Comparison of ENCODE assay signal across 21 cellular contexts in the genomic region with DNA sequence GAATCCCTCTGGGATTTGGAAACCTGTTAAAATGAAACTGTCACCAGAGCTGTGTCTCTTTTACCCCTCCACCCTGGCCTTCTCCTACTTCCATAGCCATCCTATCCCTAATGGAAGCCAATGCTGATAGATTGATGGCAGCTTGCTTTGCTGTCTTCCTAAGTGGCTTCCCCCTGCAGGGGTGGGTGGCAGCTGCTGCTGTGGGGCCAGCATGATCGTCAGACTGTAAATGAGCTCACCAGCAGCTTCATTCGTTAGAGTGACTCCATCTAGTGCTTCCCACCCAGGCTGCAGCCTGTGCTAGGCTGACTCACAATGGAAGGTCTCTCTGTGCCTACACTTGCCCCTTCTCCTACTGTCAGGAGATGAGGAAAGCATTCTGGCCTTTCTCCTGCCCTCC.
A peak's percentile ranks its signal among the peaks of the same experiment; 100 is the strongest.
DNase-seq lines count a peak whose midpoint lies in the region; ATAC-seq and TF ChIP-seq lines count a peak whose summit lies in the region.
"Had no signal": no experiment of that assay in that cellular context is flagged by ENCODE, and none has a peak within 500 bp of the region (broad histone marks: within the 10 kb centered on the region; RNA-seq: fewer than 3 reads in every experiment).

No MANE protein-coding gene starts in this region.

- intact Hi-C loops in sciatic nerve (cut with DNase I) = no loop called here

- H3K9me3 ChIP-seq in HEK293 (ENCODE audit: control insufficient read depth, insufficient read depth, low read depth, low read length) = no peaks in the 10 kb centered on the region
- H3K9me3 ChIP-seq: mucosa of descending colon had no signal

- no peaks in the 10 kb centered on the region for H3K36me3 Mint-ChIP-seq in glutamatergic neuron (ENCODE audit: unreplicated experiment)

- ATAC-seq in sciatic nerve (no peak), HG02840 (IDR thresholded peaks at IDR 0.05; ENCODE audit: low FRiP score, unreplicated experiment) (no peak), GM18505 (IDR thresholded peaks at IDR 0.05; ENCODE audit: unreplicated experiment) (no peak)
- ATAC-seq: mucosa of descending colon had no signal

- H3K4me1 Mint-ChIP-seq in glutamatergic neuron (ENCODE audit: low read depth, unreplicated experiment) = peaks cover 59% of the 10 kb centered on the region

- peaks cover 9% of the 10 kb centered on the region for H3K4me1 ChIP-seq in HEK293 (ENCODE audit: control insufficient read depth, insufficient read depth, low read length)

- H3K27me3 Mint-ChIP-seq in glutamatergic neuron (ENCODE audit: unreplicated experiment) = peaks cover 24% of the 10 kb centered on the region

- TF ChIP-seq CTCF in HEK293 (tag by site-specific recombination; IDR thresholded peaks at IDR 0.05) (0 out of 2 replicates have a peak, but pooled peaks have one; percentile 9), glutamatergic neuron (IDR thresholded peaks at IDR 0.05; ENCODE audit: partially characterized antibody, unreplicated experiment) (no peak)

- H3K9me3 Mint-ChIP-seq in glutamatergic neuron (ENCODE audit: unreplicated experiment) = peaks cover 16% of the 10 kb centered on the region

- CTCF ChIA-PET in HEK293 (lab: Yijun Ruan, JAX) = interaction anchor here (0.8 to 1.3 kb wide), 2 partner anchors 38 to 245 kb away, joined by 3 read pairs; no protein-coding TSS in a partner anchor

- POLR2A ChIA-PET in HEK293 (lab: Yijun Ruan, JAX) = no interaction called here

- peak overlapping the region; percentile 98 for H3K27ac Mint-ChIP-seq in glutamatergic neuron (ENCODE audit: unreplicated experiment)

- H3K36me3 ChIP-seq in HEK293 (ENCODE audit: control insufficient read depth in 2 of 2, insufficient read depth in 1 of 2, low read length in 2 of 2) = no peaks in the 10 kb centered on the region

- no peak overlapping the region; the same call in 1 of the 2 replicates for H3K27ac ChIP-seq in HEK293 (ENCODE audit: extremely low read depth, low read depth, low read length)
- H3K27ac ChIP-seq: hepatocyte, SK-N-MC had no signal

- H3K4me3 ChIP-seq in HEK293 (ENCODE audit: low read depth, low read length) = no peak overlapping the region
- H3K4me3 ChIP-seq: hepatocyte, mucosa of descending colon, SK-N-MC had no signal

- DNase-seq in COR-L47 (lab: John Stamatoyannopoulos, UW) (peak; percentile 70), NCI-H69 (lab: John Stamatoyannopoulos, UW) (peak; percentile 94), glutamatergic neuron (peak; percentile 83), sciatic nerve (ENCODE audit: low spot score) (no peak)
- DNase-seq in stimulated activated CD4-positive, alpha-beta T cell treated with anti-CD3 and anti-CD28 coated beads, Interleukin-4, amount 100 ng/mL, for 1 hour = no peak
- DNase-seq: activated CD4-positive, alpha-beta T cell treated with anti-CD3 and anti-CD28 coated beads for 4 hours; activated effector memory CD4-positive, alpha-beta T cell treated with Interleukin-2 at 50 U/mL for 16 hours; amniotic stem cell; effector CD8-positive, alpha-beta T cell; IMR-90; MM.1S; mucosa of descending colon; NCI-H510A; occipital lobe; stimulated activated CD4-positive, alpha-beta T cell treated with anti-CD3 and anti-CD28 coated beads, Interleukin-4, amount 100 ng/mL, for 24 hours; T1000 had no signal

- TF ChIP-seq POLR2A in GM18505 (IDR thresholded peaks at IDR 0.05; ENCODE audit: borderline replicate concordance, extremely low read depth, insufficient read depth, insufficient read length) = no peak

- no peak overlapping the region for H3K4me3 Mint-ChIP-seq in glutamatergic neuron (ENCODE audit: unreplicated experiment)

TF ChIP-seq in HEK293, 187 proteins besides CTCF, POLR2A, EP300 and RAD21 (continues in another document):
- TF ChIP-seq ZFHX2 (tag by site-specific recombination; conservative IDR thresholded peaks at IDR 0.05) (peak; percentile 50), ZFP69B (tag by site-specific recombination; IDR thresholded peaks at IDR 0.05) (peak; percentile 87), ZNF514 (tag by site-specific recombination; IDR thresholded peaks at IDR 0.05) (no peak), HOXA7 (CRISPR knock-in tag; IDR thresholded peaks at IDR 0.05; ENCODE audit: borderline replicate concordance) (no peak), ZNF146 (tag by site-specific recombination; IDR thresholded peaks at IDR 0.05) (no peak), ZNF426 (tag by site-specific recombination; IDR thresholded peaks at IDR 0.05) (no peak), ZNF16 (tag by site-specific recombination; IDR thresholded peaks at IDR 0.05; ENCODE audit: low read depth) (no peak), REPIN1 (tag by site-specific recombination; IDR thresholded peaks at IDR 0.05; ENCODE audit: low read depth) (no peak), GLIS1 (tag by site-specific recombination; IDR thresholded peaks at IDR 0.05) (peak; percentile 66), ZBTB48 (tag by site-specific recombination; IDR thresholded peaks at IDR 0.05) (no peak), ZNF350 (tag by site-specific recombination; IDR thresholded peaks at IDR 0.05) (no peak), ZNF174 (tag by site-specific recombination; IDR thresholded peaks at IDR 0.05) (no peak), MEIS1 (CRISPR knock-in tag; IDR thresholded peaks at IDR 0.05; ENCODE audit: borderline replicate concordance) (no peak)
- TF ChIP-seq, protein P1, sequence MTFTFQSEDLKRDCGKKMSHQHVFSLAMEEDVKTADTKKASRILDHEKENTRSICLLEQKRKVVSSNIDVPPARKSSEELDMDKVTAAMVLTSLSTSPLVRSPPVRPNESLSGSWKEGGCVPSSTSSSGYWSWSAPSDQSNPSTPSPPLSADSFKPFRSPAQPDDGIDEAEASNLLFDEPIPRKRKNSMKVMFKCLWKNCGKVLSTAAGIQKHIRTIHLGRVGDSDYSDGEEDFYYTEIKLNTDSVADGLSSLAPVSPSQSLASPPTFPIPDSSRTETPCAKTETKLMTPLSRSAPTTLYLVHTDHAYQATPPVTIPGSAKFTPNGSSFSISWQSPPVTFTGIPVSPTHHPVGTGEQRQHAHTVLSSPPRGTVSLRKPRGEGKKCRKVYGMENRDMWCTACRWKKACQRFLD (tag by site-specific recombination; IDR thresholded peaks at IDR 0.05) = no peak
- TF ChIP-seq, protein P2, sequence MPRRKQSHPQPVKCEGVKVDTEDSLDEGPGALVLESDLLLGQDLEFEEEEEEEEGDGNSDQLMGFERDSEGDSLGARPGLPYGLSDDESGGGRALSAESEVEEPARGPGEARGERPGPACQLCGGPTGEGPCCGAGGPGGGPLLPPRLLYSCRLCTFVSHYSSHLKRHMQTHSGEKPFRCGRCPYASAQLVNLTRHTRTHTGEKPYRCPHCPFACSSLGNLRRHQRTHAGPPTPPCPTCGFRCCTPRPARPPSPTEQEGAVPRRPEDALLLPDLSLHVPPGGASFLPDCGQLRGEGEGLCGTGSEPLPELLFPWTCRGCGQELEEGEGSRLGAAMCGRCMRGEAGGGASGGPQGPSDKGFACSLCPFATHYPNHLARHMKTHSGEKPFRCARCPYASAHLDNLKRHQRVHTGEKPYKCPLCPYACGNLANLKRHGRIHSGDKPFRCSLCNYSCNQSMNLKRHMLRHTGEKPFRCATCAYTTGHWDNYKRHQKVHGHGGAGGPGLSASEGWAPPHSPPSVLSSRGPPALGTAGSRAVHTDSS (tag by site-specific recombination; IDR thresholded peaks at IDR 0.05) = no peak
- TF ChIP-seq, protein P3, sequence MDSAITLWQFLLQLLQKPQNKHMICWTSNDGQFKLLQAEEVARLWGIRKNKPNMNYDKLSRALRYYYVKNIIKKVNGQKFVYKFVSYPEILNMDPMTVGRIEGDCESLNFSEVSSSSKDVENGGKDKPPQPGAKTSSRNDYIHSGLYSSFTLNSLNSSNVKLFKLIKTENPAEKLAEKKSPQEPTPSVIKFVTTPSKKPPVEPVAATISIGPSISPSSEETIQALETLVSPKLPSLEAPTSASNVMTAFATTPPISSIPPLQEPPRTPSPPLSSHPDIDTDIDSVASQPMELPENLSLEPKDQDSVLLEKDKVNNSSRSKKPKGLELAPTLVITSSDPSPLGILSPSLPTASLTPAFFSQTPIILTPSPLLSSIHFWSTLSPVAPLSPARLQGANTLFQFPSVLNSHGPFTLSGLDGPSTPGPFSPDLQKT (IDR thresholded peaks at IDR 0.05; ENCODE audit: borderline replicate concordance, low read depth, low read length) = no peak
- TF ChIP-seq, protein P4, sequence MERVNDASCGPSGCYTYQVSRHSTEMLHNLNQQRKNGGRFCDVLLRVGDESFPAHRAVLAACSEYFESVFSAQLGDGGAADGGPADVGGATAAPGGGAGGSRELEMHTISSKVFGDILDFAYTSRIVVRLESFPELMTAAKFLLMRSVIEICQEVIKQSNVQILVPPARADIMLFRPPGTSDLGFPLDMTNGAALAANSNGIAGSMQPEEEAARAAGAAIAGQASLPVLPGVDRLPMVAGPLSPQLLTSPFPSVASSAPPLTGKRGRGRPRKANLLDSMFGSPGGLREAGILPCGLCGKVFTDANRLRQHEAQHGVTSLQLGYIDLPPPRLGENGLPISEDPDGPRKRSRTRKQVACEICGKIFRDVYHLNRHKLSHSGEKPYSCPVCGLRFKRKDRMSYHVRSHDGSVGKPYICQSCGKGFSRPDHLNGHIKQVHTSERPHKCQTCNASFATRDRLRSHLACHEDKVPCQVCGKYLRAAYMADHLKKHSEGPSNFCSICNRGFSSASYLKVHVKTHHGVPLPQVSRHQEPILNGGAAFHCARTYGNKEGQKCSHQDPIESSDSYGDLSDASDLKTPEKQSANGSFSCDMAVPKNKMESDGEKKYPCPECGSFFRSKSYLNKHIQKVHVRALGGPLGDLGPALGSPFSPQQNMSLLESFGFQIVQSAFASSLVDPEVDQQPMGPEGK (tag by site-specific recombination; IDR thresholded peaks at IDR 0.05) = 0 out of 2 replicates have a peak, but pooled peaks have one; percentile 41
- TF ChIP-seq, protein P5, sequence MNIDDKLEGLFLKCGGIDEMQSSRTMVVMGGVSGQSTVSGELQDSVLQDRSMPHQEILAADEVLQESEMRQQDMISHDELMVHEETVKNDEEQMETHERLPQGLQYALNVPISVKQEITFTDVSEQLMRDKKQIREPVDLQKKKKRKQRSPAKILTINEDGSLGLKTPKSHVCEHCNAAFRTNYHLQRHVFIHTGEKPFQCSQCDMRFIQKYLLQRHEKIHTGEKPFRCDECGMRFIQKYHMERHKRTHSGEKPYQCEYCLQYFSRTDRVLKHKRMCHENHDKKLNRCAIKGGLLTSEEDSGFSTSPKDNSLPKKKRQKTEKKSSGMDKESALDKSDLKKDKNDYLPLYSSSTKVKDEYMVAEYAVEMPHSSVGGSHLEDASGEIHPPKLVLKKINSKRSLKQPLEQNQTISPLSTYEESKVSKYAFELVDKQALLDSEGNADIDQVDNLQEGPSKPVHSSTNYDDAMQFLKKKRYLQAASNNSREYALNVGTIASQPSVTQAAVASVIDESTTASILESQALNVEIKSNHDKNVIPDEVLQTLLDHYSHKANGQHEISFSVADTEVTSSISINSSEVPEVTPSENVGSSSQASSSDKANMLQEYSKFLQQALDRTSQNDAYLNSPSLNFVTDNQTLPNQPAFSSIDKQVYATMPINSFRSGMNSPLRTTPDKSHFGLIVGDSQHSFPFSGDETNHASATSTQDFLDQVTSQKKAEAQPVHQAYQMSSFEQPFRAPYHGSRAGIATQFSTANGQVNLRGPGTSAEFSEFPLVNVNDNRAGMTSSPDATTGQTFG (tag by site-specific recombination; IDR thresholded peaks at IDR 0.05; ENCODE audit: borderline replicate concordance) = no peak

Comparison
In these comparisons a context has a peak if more than half of its experiments do, and no peak if none do; other contexts are left out.
1. DNase-seq: peak in COR-L47 (single experiment), NCI-H69 (single experiment) and glutamatergic neuron (single experiment); none in sciatic nerve (single experiment) and stimulated activated CD4-positive, alpha-beta T cell treated with anti-CD3 and anti-CD28 coated beads, Interleukin-4, amount 100 ng/mL, for 1 hour (single experiment).